ENCODE assay signal across 26 cellular contexts in the genomic region with DNA sequence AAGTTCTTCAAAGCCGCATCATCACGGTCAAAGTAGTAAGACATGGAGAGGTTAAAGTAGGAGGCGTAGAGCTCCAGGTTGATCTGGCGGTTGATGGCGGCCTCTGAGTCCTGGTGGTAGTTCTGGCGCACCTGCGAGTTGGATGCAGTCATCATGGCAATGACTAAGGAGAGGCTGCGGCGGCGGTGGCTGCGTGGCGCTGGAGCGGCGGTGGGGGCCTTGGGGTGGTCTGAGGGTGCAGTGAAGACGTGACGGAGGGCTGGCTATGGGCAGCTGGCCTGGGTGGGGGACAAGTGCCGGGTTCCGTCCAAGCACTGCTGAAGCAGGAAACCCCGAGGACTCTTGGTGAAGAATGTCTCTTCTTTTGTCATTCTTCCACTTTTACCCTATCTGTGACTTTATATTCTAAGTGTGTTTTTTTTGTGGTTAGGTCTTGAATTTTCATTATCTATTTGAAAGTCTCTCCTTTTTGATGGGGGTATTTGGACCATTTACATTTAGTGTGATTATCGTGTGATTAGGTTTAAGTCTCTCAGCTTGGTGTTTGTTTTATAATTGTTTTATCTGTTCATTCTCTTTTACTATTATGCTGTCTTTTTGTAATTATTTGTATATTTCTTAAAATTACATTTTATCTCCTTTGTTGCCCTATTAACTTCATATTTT.
"Had no signal": no experiment of that assay in that cellular context is flagged by ENCODE, and none has a peak within 500 bp of the region (broad histone marks: within the 10 kb centered on the region; RNA-seq: fewer than 3 reads in every experiment).

No MANE protein-coding gene starts in this region.

- H2AFZ ChIP-seq: neural progenitor cell had no signal

- H3K4me3 Mint-ChIP-seq: natural killer cell; nephron; neural progenitor cell; stimulated activated effector memory CD8-positive, alpha-beta T cell treated with anti-CD3 and anti-CD28 coated beads, Interleukin-12 subunit alpha, Interleukin-12 subunit beta, amount 100 ng/mL, for 72 hours; stimulated activated naive B cell treated with anti-CD40 and anti-IgM and Interleukin-4, amounts not matched to agents 10 μg/mL and 1 μg/mL and 100 μg/mL, for 72 hours; stimulated activated naive CD8-positive, alpha-beta T cell treated with anti-CD3 and anti-CD28 coated beads, Interleukin-15, Interleukin-2, amounts not matched to agents 100 ng/mL and 50 ng/mL, for 24 hours had no signal

- H3K9me3 ChIP-seq: pancreas, psoas muscle, right lobe of liver, thoracic aorta, thyroid gland had no signal

- FAIRE-seq: pancreas, small intestine, urothelium cell line had no signal

- H3K27ac ChIP-seq: neural progenitor cell, pancreas, psoas muscle, right lobe of liver, sigmoid colon, stomach, thoracic aorta, thyroid gland, tibial nerve, upper lobe of left lung, vagina had no signal

- H3K4me1 ChIP-seq: neural progenitor cell, pancreas, psoas muscle, right lobe of liver, sigmoid colon, stomach, thyroid gland, tibial nerve, upper lobe of left lung, vagina had no signal

- H3K36me3 ChIP-seq: neural progenitor cell, pancreas, right lobe of liver, sigmoid colon, stomach, thoracic aorta, thyroid gland, tibial nerve, upper lobe of left lung, vagina had no signal

- ATAC-seq: natural killer cell; pancreas; psoas muscle; right cardiac atrium; right lobe of liver; stimulated activated effector memory CD8-positive, alpha-beta T cell treated with anti-CD3 and anti-CD28 coated beads, Interleukin-12 subunit alpha, Interleukin-12 subunit beta, amount 100 ng/mL, for 72 hours; stimulated activated naive B cell treated with anti-CD40 and anti-IgM and Interleukin-4, amounts not matched to agents 10 μg/mL and 1 μg/mL and 100 μg/mL, for 72 hours had no signal

- H3K27me3 ChIP-seq: neural progenitor cell, pancreas, right lobe of liver, sigmoid colon, stomach, thyroid gland, tibial nerve, upper lobe of left lung, vagina had no signal

- H3K4me2 ChIP-seq: neural progenitor cell had no signal

- H3K9ac ChIP-seq: neural progenitor cell had no signal

- H3K36me3 Mint-ChIP-seq: natural killer cell; neural progenitor cell; stimulated activated effector memory CD8-positive, alpha-beta T cell treated with anti-CD3 and anti-CD28 coated beads, Interleukin-12 subunit alpha, Interleukin-12 subunit beta, amount 100 ng/mL, for 72 hours had no signal

- H3K4me1 Mint-ChIP-seq: natural killer cell; nephron; neural progenitor cell; stimulated activated effector memory CD8-positive, alpha-beta T cell treated with anti-CD3 and anti-CD28 coated beads, Interleukin-12 subunit alpha, Interleukin-12 subunit beta, amount 100 ng/mL, for 72 hours; stimulated activated naive B cell treated with anti-CD40 and anti-IgM and Interleukin-4, amounts not matched to agents 10 μg/mL and 1 μg/mL and 100 μg/mL, for 72 hours had no signal

- H3K27me3 Mint-ChIP-seq: progenitor cell of endocrine pancreas; stimulated activated naive B cell treated with anti-CD40 and anti-IgM and Interleukin-4, amounts not matched to agents 10 μg/mL and 1 μg/mL and 100 μg/mL, for 72 hours; stimulated activated naive CD8-positive, alpha-beta T cell treated with anti-CD3 and anti-CD28 coated beads, Interleukin-15, Interleukin-2, amounts not matched to agents 100 ng/mL and 50 ng/mL, for 24 hours had no signal

- H3K27ac Mint-ChIP-seq: natural killer cell; nephron; neural progenitor cell; progenitor cell of endocrine pancreas; stimulated activated effector memory CD8-positive, alpha-beta T cell treated with anti-CD3 and anti-CD28 coated beads, Interleukin-12 subunit alpha, Interleukin-12 subunit beta, amount 100 ng/mL, for 72 hours; stimulated activated naive B cell treated with anti-CD40 and anti-IgM and Interleukin-4, amounts not matched to agents 10 μg/mL and 1 μg/mL and 100 μg/mL, for 72 hours; stimulated activated naive CD8-positive, alpha-beta T cell treated with anti-CD3 and anti-CD28 coated beads, Interleukin-15, Interleukin-2, amounts not matched to agents 100 ng/mL and 50 ng/mL, for 24 hours had no signal

- H3K4me3 ChIP-seq: neural progenitor cell, pancreas, psoas muscle, right lobe of liver, sigmoid colon, stomach, thoracic aorta, thyroid gland, tibial nerve, upper lobe of left lung, vagina had no signal

- DNase-seq: natural killer cell; right lobe of liver; sigmoid colon; small intestine; stimulated activated CD4-positive, alpha-beta T cell treated with anti-CD3 and anti-CD28 coated beads, Interleukin-15, amount 100 ng/mL, for 24 hours; stimulated activated CD4-positive, alpha-beta T cell treated with anti-CD3 and anti-CD28 coated beads, Interleukin-2, amount 100 ng/mL, for 24 hours; stimulated activated CD4-positive, alpha-beta T cell treated with anti-CD3 and anti-CD28 coated beads, Interleukin-2, amount 100 ng/mL, for 48 hours; stimulated activated CD4-positive, alpha-beta T cell treated with anti-CD3 and anti-CD28 coated beads, Interleukin-4, amount 100 ng/mL, for 24 hours; stimulated activated naive B cell treated with anti-CD40 and anti-IgM and Interleukin-4, amounts not matched to agents 10 μg/mL and 1 μg/mL and 100 μg/mL, for 72 hours; stimulated activated naive CD4-positive, alpha-beta T cell treated with Interleukin-2 at 50 U/mL for 16 hours; stomach; thyroid gland; trophoblast cell had no signal
